Comparison of ENCODE assay signal across 14 cellular contexts in genomic region chr2:25799301-25799700, GRCh38.
"Had no signal": no experiment of that assay in that cellular context is flagged by ENCODE, and none has a peak within 500 bp of the region (broad histone marks: within the 10 kb centered on the region; RNA-seq: fewer than 3 reads in every experiment).

No MANE protein-coding gene starts in this region.

- H3K27me3 ChIP-seq: stomach, upper lobe of right lung had no signal

- DNase-seq: activated CD4-positive, CD25-positive, alpha-beta regulatory T cell treated with anti-CD3 and anti-CD28 coated beads, Interleukin-2, amount 50 U/mL, for 72 hours; activated CD8-positive, alpha-beta memory T cell treated with anti-CD3 and anti-CD28 coated beads, Interleukin-2, amount 50 U/mL, for 48 hours; aorta; cortex of kidney; effector CD4-positive, alpha-beta T cell; foreskin melanocyte; kidney glomerular epithelial cell; mesendoderm; stomach; SW 1271; T1000; upper lobe of right lung had no signal

- H3K4me1 ChIP-seq: upper lobe of right lung had no signal

- H3K27ac ChIP-seq: stomach, thoracic aorta, upper lobe of right lung had no signal

- H3K4me3 ChIP-seq: stomach, thoracic aorta, upper lobe of right lung had no signal

- ATAC-seq: sciatic nerve, upper lobe of right lung had no signal

- H3K9me3 ChIP-seq: stomach, thoracic aorta, upper lobe of right lung had no signal
